In the genomic region with DNA sequence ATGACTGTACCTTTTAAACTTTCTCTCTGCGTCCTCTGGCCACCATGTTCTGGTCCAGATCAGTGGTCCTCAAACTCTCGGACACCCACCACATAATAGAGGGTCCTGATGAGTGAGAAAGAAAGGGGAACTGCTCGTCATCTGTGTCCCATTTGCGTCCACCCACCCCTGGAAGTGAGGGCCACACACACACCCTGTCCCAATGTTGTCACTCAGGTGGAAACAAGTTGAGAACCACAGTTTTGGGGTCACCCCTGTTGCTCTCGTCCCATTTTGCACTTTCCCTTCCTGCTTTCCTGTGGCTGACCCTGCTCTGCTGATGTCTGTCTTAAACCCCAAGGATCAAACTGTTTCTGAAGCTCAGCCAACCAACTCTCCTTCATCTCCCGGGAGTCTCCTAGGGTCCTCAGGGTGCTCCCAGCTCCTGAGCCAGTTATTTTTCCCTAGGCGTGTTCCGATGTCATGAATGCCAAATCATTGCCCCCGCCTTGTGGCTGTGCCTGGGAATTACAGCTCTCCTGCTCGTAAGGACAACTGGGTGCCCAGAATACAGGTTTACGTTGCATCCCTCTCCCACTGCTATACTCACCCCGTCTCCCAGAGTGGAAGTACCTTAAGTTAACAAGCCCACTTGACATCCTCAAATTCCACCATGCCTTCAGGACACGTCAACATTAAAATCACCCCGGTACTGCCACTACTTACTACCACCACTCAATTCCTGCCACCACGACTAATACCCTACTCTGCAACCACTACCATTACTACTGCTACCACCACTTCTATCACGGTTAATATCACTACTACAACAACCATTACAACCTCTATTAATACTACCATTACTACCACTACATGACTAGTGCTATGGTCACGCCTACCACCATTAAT, we compare ENCODE assay signal across 8 cellular contexts. TPM values are rescaled to one million over a fixed set of nuclear protein-coding genes. Genes with fewer than 3 reads are reported as not detected.
DNase-seq lines count a peak whose midpoint lies in the region; ATAC-seq, FAIRE-seq and TF ChIP-seq lines count a peak whose summit lies in the region.

No MANE protein-coding gene starts in this region.

- POLR2A ChIA-PET in HEK293T (lab: Yijun Ruan, JAX) = interaction anchor here (1.3 kb wide), 1 partner anchor 280 kb away, joined by 3 read pairs; no protein-coding TSS in a partner anchor

- H3K36me3 Mint-ChIP-seq in CD14-positive monocyte = no peaks in the 10 kb centered on the region
- H3K36me3 Mint-ChIP-seq in stimulated activated effector memory CD8-positive, alpha-beta T cell treated with anti-CD3 and anti-CD28 coated beads, Interleukin-12 subunit alpha, Interleukin-12 subunit beta, amount 100 ng/mL, for 72 hours = no peaks in the 10 kb centered on the region

- H3K9me3 Mint-ChIP-seq in CD14-positive monocyte = peaks cover 0 to 1% (median 0%) of the 10 kb centered on the region in 7 donors
- H3K9me3 Mint-ChIP-seq in stimulated activated effector memory CD8-positive, alpha-beta T cell treated with anti-CD3 and anti-CD28 coated beads, Interleukin-12 subunit alpha, Interleukin-12 subunit beta, amount 100 ng/mL, for 72 hours = no peaks in the 10 kb centered on the region

- peaks cover 30% of the 10 kb centered on the region for H3K4me1 Mint-ChIP-seq in CD14-positive monocyte
- H3K4me1 Mint-ChIP-seq in stimulated activated effector memory CD8-positive, alpha-beta T cell treated with anti-CD3 and anti-CD28 coated beads, Interleukin-12 subunit alpha, Interleukin-12 subunit beta, amount 100 ng/mL, for 72 hours = peaks cover 31% of the 10 kb centered on the region

- intact Hi-C loops in CD14-positive monocyte (cut with micrococcal nuclease) = no loop called here

- peak overlapping the region in 1 of 7 donors; percentile 66 for H3K27ac Mint-ChIP-seq in CD14-positive monocyte
- H3K27ac Mint-ChIP-seq in stimulated activated effector memory CD8-positive, alpha-beta T cell treated with anti-CD3 and anti-CD28 coated beads, Interleukin-12 subunit alpha, Interleukin-12 subunit beta, amount 100 ng/mL, for 72 hours = no peak overlapping the region

- no peak overlapping the region for H3K4me3 ChIP-seq in NT2/D1 (ENCODE audit: insufficient read length, low read depth)

- peaks cover 0 to 2% (median 2%) of the 10 kb centered on the region in 3 donors for H3K27me3 Mint-ChIP-seq in CD14-positive monocyte (ENCODE audit: low read depth in 3 of 3)

- no peak for ATAC-seq in stimulated activated effector memory CD8-positive, alpha-beta T cell treated with anti-CD3 and anti-CD28 coated beads, Interleukin-12 subunit alpha, Interleukin-12 subunit beta, amount 100 ng/mL, for 72 hours
- ATAC-seq in GM18520 (IDR thresholded peaks at IDR 0.05; ENCODE audit: unreplicated experiment) = no peak

- no peak for DNase-seq in CD14-positive monocyte (ENCODE audit: low spot score)
- peak; percentile 60 for DNase-seq in HEK293T (ENCODE audit: extremely low spot score)
- peak; percentile 27 for DNase-seq in NT2/D1 (ENCODE audit: low read depth, low spot score)
- peak; percentile 49 for DNase-seq in amniotic epithelial cell (ENCODE audit: low read depth)
- DNase-seq in iPS-NIHi11 (ENCODE audit: low spot score) = peak; percentile 72
- DNase-seq in stimulated activated effector memory CD8-positive, alpha-beta T cell treated with anti-CD3 and anti-CD28 coated beads, Interleukin-12 subunit alpha, Interleukin-12 subunit beta, amount 100 ng/mL, for 72 hours (ENCODE audit: low spot score in 2 of 2) = peak; percentile 11 to 59
- no peak for DNase-seq in frontal cortex (ENCODE audit: low spot score in 2 of 2)

- peak; percentile 75 for TF ChIP-seq CTCF in CD14-positive monocyte (IDR thresholded peaks at IDR 0.05)

- H3K9me3 ChIP-seq in NT2/D1 (ENCODE audit: insufficient read depth, low read length) = peaks cover 33% of the 10 kb centered on the region

- no peaks in the 10 kb centered on the region for H3K4me1 ChIP-seq in NT2/D1 (ENCODE audit: insufficient read depth, insufficient read length)

- peak overlapping the region in 1 of 2 donors; percentile 23 for H3K4me3 Mint-ChIP-seq in CD14-positive monocyte
- no peak overlapping the region for H3K4me3 Mint-ChIP-seq in stimulated activated effector memory CD8-positive, alpha-beta T cell treated with anti-CD3 and anti-CD28 coated beads, Interleukin-12 subunit alpha, Interleukin-12 subunit beta, amount 100 ng/mL, for 72 hours

- FAIRE-seq in frontal cortex (lab: Jason Lieb, UNC) = no peak

- CTCF ChIA-PET in HEK293T (lab: Yijun Ruan, JAX) = interaction anchor here (0.7 to 2.2 kb wide), 10 partner anchors 9 to 120 kb away, joined by 3 to 12 read pairs (median 4); no protein-coding TSS in a partner anchor

- H3K27me3 ChIP-seq in NT2/D1 (ENCODE audit: insufficient read depth, insufficient read length) = no peaks in the 10 kb centered on the region

- H3K9ac ChIP-seq in NT2/D1 (ENCODE audit: insufficient read length, low read depth) = no peak overlapping the region

- H3K36me3 ChIP-seq in NT2/D1 (ENCODE audit: insufficient read depth, insufficient read length, low read length) = no peaks in the 10 kb centered on the region

TF ChIP-seq in HEK293T, 16 proteins besides CTCF, POLR2A, EP300 and RAD21:
- TF ChIP-seq CTBP1 (IDR thresholded peaks at IDR 0.05; ENCODE audit: borderline replicate concordance) (no peak), HDGF (IDR thresholded peaks at IDR 0.05; ENCODE audit: borderline replicate concordance) (no peak), BHLHE40 (IDR thresholded peaks at IDR 0.05; ENCODE audit: borderline replicate concordance) (no peak)

RNA-seq across cellular contexts. Expression of a gene that starts 26.0 kb away (rescaled TPM):
- polyA plus RNA-seq in CD14-positive monocyte = not detected
- not detected for total RNA-seq in frontal cortex

Comparison
In these comparisons a context has a peak if more than half of its experiments do, and no peak if none do; other contexts are left out.
1. DNase-seq: peak in HEK293T (single experiment), NT2/D1 (single experiment), amniotic epithelial cell (single experiment), iPS-NIHi11 (single experiment) and stimulated activated effector memory CD8-positive, alpha-beta T cell treated with anti-CD3 and anti-CD28 coated beads, Interleukin-12 subunit alpha, Interleukin-12 subunit beta, amount 100 ng/mL, for 72 hours (2 of 2); none in CD14-positive monocyte (single experiment) and frontal cortex (0 of 2).